15 cellular contexts compared by ENCODE assay signal in the genomic region with DNA sequence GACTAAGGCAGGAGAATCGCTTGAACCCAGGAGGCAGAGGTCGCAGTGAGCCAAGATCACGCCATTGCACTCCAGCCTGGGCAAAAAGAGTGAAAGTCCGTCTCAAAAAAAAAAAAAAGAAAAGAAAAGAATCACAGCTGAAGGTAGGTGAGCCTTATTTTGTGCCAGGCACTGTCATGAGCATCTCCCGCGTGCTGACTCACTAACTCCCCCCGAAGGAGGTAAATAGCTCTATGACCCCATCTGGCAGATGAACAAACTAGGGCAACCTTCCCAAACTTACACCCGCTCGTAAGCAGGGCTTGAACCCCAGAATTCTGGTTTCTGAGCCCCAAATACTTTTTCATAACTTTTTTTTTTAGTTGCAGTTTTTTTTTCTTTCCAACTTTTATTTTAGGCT.
DNase-seq lines count a peak whose midpoint lies in the region; ATAC-seq and TF ChIP-seq lines count a peak whose summit lies in the region.
"Had no signal": no experiment of that assay in that cellular context is flagged by ENCODE, and none has a peak within 500 bp of the region (broad histone marks: within the 10 kb centered on the region; RNA-seq: fewer than 3 reads in every experiment).

No MANE protein-coding gene starts in this region.

- no peak for TF ChIP-seq POLR2A in NB4 (IDR thresholded peaks at IDR 0.05; ENCODE audit: extremely low read depth, insufficient read length)

- WGBS in endodermal cell (ENCODE audit: insufficient coverage in 1 of 2, insufficient read length in 1 of 2), 2 experiments = 88 to 93% methylated on average over 5 to 9 of the region's 9 CpGs

- no peaks in the 10 kb centered on the region for H3K9me2 ChIP-seq in GM23338 (ENCODE audit: insufficient read depth)

- H3F3A ChIP-seq in GM23338 (replicated peaks; ENCODE audit: low read depth) = 0 out of 2 replicates have a peak, but pooled peaks cover 4% of the 10 kb centered on the region

- no peaks in the 10 kb centered on the region for H3K9me3 ChIP-seq in endodermal cell (ENCODE audit: control insufficient read depth, low read length)
- H3K9me3 ChIP-seq: BLaER1 treated with 17β-estradiol and CSF1 and Interleukin-3, amounts not matched to agents 10 nM and 100 nM had no signal

- H3K9ac ChIP-seq in endodermal cell (ENCODE audit: extremely low read depth, low read length, poor library complexity, severe bottlenecking) = no peak overlapping the region

- no peaks in the 10 kb centered on the region for H3K27me3 ChIP-seq in GM23338 (ENCODE audit: insufficient read depth)
- H3K27me3 ChIP-seq in endodermal cell (ENCODE audit: control insufficient read depth, insufficient read depth, low read length, poor library complexity, severe bottlenecking) = no peaks in the 10 kb centered on the region

- peaks cover 40% of the 10 kb centered on the region for H3K4me1 Mint-ChIP-seq in GM23338
- H3K4me1 Mint-ChIP-seq in endodermal cell = peaks cover 56% of the 10 kb centered on the region
- H3K4me1 Mint-ChIP-seq in activated CD8-positive, alpha-beta T cell treated with anti-CD3 and anti-CD28 coated beads for 36 hours (ENCODE audit: low read depth) = peaks cover 9% of the 10 kb centered on the region
- H3K4me1 Mint-ChIP-seq: B cell, IgD-negative memory B cell had no signal

- intact Hi-C loops in activated CD8-positive, alpha-beta T cell treated with anti-CD3 and anti-CD28 coated beads for 36 hours (cut with micrococcal nuclease) = no loop called here

- POLR2A ChIA-PET in activated CD8-positive, alpha-beta T cell treated with anti-CD3 and anti-CD28 coated beads for 36 hours (lab: Charles Lee) = interaction anchor here (0.6 kb wide), 1 partner anchor 1860 kb away, joined by 3 read pairs; no protein-coding TSS in a partner anchor

- DNase-seq in GM23338 (ENCODE audit: low spot score) (peak; percentile 49), NB4 (ENCODE audit: low read depth) (no peak), endodermal cell (no peak), superior temporal gyrus (ENCODE audit: extremely low spot score) (no peak), DMS79 (lab: John Stamatoyannopoulos, UW) (no peak)
- DNase-seq in activated CD8-positive, alpha-beta T cell treated with anti-CD3 and anti-CD28 coated beads for 36 hours = no peak
- DNase-seq: Calu3; CD8-positive, alpha-beta T cell; DND-41; KBM-7 had no signal

- H3K36me3 ChIP-seq in GM23338 (ENCODE audit: insufficient read depth) = no peaks in the 10 kb centered on the region
- H3K36me3 ChIP-seq in endodermal cell (ENCODE audit: control insufficient read depth, insufficient read depth, low read length) = no peaks in the 10 kb centered on the region
- H3K36me3 ChIP-seq: BLaER1 treated with 17β-estradiol and CSF1 and Interleukin-3, amounts not matched to agents 10 nM and 100 nM had no signal

- no peak overlapping the region for H3K4me2 ChIP-seq in GM23338
- H3K4me2 ChIP-seq: BLaER1 treated with 17β-estradiol and CSF1 and Interleukin-3, amounts not matched to agents 10 nM and 100 nM had no signal

- no peak overlapping the region for H3K27ac Mint-ChIP-seq in GM23338
- no peak overlapping the region for H3K27ac Mint-ChIP-seq in endodermal cell
- no peak overlapping the region for H3K27ac Mint-ChIP-seq in activated CD8-positive, alpha-beta T cell treated with anti-CD3 and anti-CD28 coated beads for 36 hours
- H3K27ac Mint-ChIP-seq: B cell; CD8-positive, alpha-beta T cell had no signal

- H3K4me3 Mint-ChIP-seq in GM23338 (no peak overlapping the region), endodermal cell (no peak overlapping the region)
- H3K4me3 Mint-ChIP-seq in activated CD8-positive, alpha-beta T cell treated with anti-CD3 and anti-CD28 coated beads for 36 hours = no peak overlapping the region
- H3K4me3 Mint-ChIP-seq: B cell; CD8-positive, alpha-beta T cell had no signal

- H3K9me3 Mint-ChIP-seq in GM23338 (no peaks in the 10 kb centered on the region; the same call in 2 of the 3 replicates), endodermal cell (no peaks in the 10 kb centered on the region)
- H3K9me3 Mint-ChIP-seq in activated CD8-positive, alpha-beta T cell treated with anti-CD3 and anti-CD28 coated beads for 36 hours = no peaks in the 10 kb centered on the region
- H3K9me3 Mint-ChIP-seq: CD8-positive, alpha-beta T cell; IgD-negative memory B cell had no signal

- ATAC-seq in GM23338 (no peak), GM21526 (IDR thresholded peaks at IDR 0.05; ENCODE audit: low FRiP score, unreplicated experiment) (no peak)
- ATAC-seq in activated CD8-positive, alpha-beta T cell treated with anti-CD3 and anti-CD28 coated beads for 36 hours = no peak
- ATAC-seq: CD8-positive, alpha-beta T cell; HepG2 had no signal

- no peaks in the 10 kb centered on the region for H3K79me2 ChIP-seq in GM23338 (replicated peaks; ENCODE audit: insufficient read depth)

- H3K4me3 ChIP-seq in GM23338 (no peak overlapping the region), NB4 (ENCODE audit: low read depth, low read length) (no peak overlapping the region), endodermal cell (ENCODE audit: low read length) (no peak overlapping the region)
- H3K4me3 ChIP-seq: BLaER1 treated with 17β-estradiol and CSF1 and Interleukin-3, amounts not matched to agents 10 nM and 100 nM had no signal

- peaks cover 25% of the 10 kb centered on the region for H3K4me1 ChIP-seq in GM23338 (ENCODE audit: insufficient read depth)
- peaks cover 38% of the 10 kb centered on the region for H3K4me1 ChIP-seq in endodermal cell (ENCODE audit: control insufficient read depth, insufficient read depth, low read length)

- CTCF ChIA-PET in activated CD8-positive, alpha-beta T cell treated with anti-CD3 and anti-CD28 coated beads for 36 hours (lab: Charles Lee) = no interaction called here

- H2AFZ ChIP-seq in GM23338 = no peak overlapping the region

- TF ChIP-seq CTCF in GM23338 (conservative IDR thresholded peaks at IDR 0.05; ENCODE audit: low read depth in 2 of 2) (peak; percentile 31 to 65), NB4 (IDR thresholded peaks at IDR 0.05; ENCODE audit: low read depth, low read length) (peak; percentile 6), endodermal cell (conservative IDR thresholded peaks at IDR 0.05) (peak; percentile 27)
- no peak for TF ChIP-seq CTCF in activated CD8-positive, alpha-beta T cell treated with anti-CD3 and anti-CD28 coated beads for 36 hours (IDR thresholded peaks at IDR 0.05)

- no peaks in the 10 kb centered on the region for H3K36me3 Mint-ChIP-seq in GM23338 (ENCODE audit: low read depth)
- no peaks in the 10 kb centered on the region for H3K36me3 Mint-ChIP-seq in endodermal cell (ENCODE audit: low read depth)
- H3K36me3 Mint-ChIP-seq in activated CD8-positive, alpha-beta T cell treated with anti-CD3 and anti-CD28 coated beads for 36 hours (ENCODE audit: low read depth) = no peaks in the 10 kb centered on the region
- H3K36me3 Mint-ChIP-seq: CD8-positive, alpha-beta T cell; IgD-negative memory B cell had no signal

- H3K27ac ChIP-seq in GM23338 (ENCODE audit: low read depth) (no peak overlapping the region), endodermal cell (ENCODE audit: low read depth, low read length) (no peak overlapping the region)
- H3K27ac ChIP-seq: BLaER1 treated with 17β-estradiol and CSF1 and Interleukin-3, amounts not matched to agents 10 nM and 100 nM had no signal

- no peaks in the 10 kb centered on the region for H4K20me1 ChIP-seq in GM23338 (replicated peaks; ENCODE audit: insufficient read depth)

- H3K27me3 Mint-ChIP-seq in GM23338 (ENCODE audit: insufficient read depth, low read depth, poor library complexity) (peaks cover 13% of the 10 kb centered on the region), endodermal cell (ENCODE audit: insufficient read depth) (peaks cover 6% of the 10 kb centered on the region)
- H3K27me3 Mint-ChIP-seq in activated CD8-positive, alpha-beta T cell treated with anti-CD3 and anti-CD28 coated beads for 36 hours = peaks cover 21% of the 10 kb centered on the region

TF ChIP-seq in GM23338, 12 proteins besides CTCF, POLR2A, EP300 and RAD21 (continues in another document):
- TF ChIP-seq NANOG (IDR thresholded peaks at IDR 0.05; ENCODE audit: borderline replicate concordance) = no peak
